ENCODE assay signal across 10 cellular contexts in genomic region chr15:75649045-75649761, GRCh38. TPM values are rescaled to one million over a fixed set of nuclear protein-coding genes. Genes with fewer than 3 reads are reported as not detected.
DNase-seq lines count a peak whose midpoint lies in the region; ATAC-seq and TF ChIP-seq lines count a peak whose summit lies in the region.
"Had no signal": no experiment of that assay in that cellular context is flagged by ENCODE, and none has a peak within 500 bp of the region (broad histone marks: within the 10 kb centered on the region; RNA-seq: fewer than 3 reads in every experiment).

No MANE protein-coding gene starts in this region.

- H3K27me3 Mint-ChIP-seq in H9 (ENCODE audit: low read depth) = peaks cover 23% of the 10 kb centered on the region
- H3K27me3 Mint-ChIP-seq in activated naive CD8-positive, alpha-beta T cell = no peaks in the 10 kb centered on the region

- ATAC-seq in right cardiac atrium = no peak
- ATAC-seq in HG03097 (IDR thresholded peaks at IDR 0.05; ENCODE audit: low FRiP score, unreplicated experiment) = no peak
- ATAC-seq in GM21515 (IDR thresholded peaks at IDR 0.05; ENCODE audit: unreplicated experiment) = no peak
- ATAC-seq: activated naive CD4-positive, alpha-beta T cell treated with anti-CD3 and anti-CD28 coated beads, Interleukin-2, amount 50 U/mL, for 72 hours had no signal

- no peak overlapping the region for H2AK5ac ChIP-seq in H9 (ENCODE audit: insufficient read length, low read length)

- H3K23me2 ChIP-seq in H9 (ENCODE audit: insufficient read length, low read depth, low read length, poor library complexity, severe bottlenecking) = peaks cover 17% of the 10 kb centered on the region

- H3K27ac Mint-ChIP-seq in H9 = peak overlapping the region in 2 of 3 experiments; percentile 88 to 94; a peak in 2 of 7 replicates
- no peak overlapping the region for H3K27ac Mint-ChIP-seq in activated naive CD8-positive, alpha-beta T cell

- H4K8ac ChIP-seq in H9 (replicated peaks; ENCODE audit: insufficient read length, low read depth, low read length) = no peak overlapping the region

- H2BK15ac ChIP-seq in H9 (ENCODE audit: low read depth, low read length) = no peak overlapping the region

- TF ChIP-seq POLR2A in sigmoid colon (IDR thresholded peaks at IDR 0.05) = no peak

- H3K18ac ChIP-seq in H9 (ENCODE audit: insufficient read length, low read depth, low read length) = no peak overlapping the region

- H3K4me1 ChIP-seq in H9 (ENCODE audit: insufficient read depth, low read length) = peaks cover 3% of the 10 kb centered on the region; the same call in 1 of the 2 replicates
- H3K4me1 ChIP-seq in right cardiac atrium (ENCODE audit: control insufficient read depth, insufficient read depth, low read length) = peaks cover 39% of the 10 kb centered on the region
- H3K4me1 ChIP-seq in sigmoid colon = peaks cover 0 to 69% (median 64%) of the 10 kb centered on the region in 4 donors

- intact Hi-C loops in right cardiac atrium (cut with DNase I) (no loop called here), sigmoid colon (cut with DNase I) (loop anchor here (5.0 kb wide), 1 partner anchor 88 kb away; no protein-coding TSS in a partner anchor)

- no peak overlapping the region for H2BK12ac ChIP-seq in H9 (ENCODE audit: insufficient read length, low read depth, low read length)

- TF ChIP-seq CTCF in H9 (conservative IDR thresholded peaks at IDR 0.05) = no peak
- no peak for TF ChIP-seq CTCF in sigmoid colon (IDR thresholded peaks at IDR 0.05)

- no peak overlapping the region for H4K5ac ChIP-seq in H9 (ENCODE audit: insufficient read length, low read depth, low read length)

- no peak overlapping the region for H4K91ac ChIP-seq in H9 (ENCODE audit: insufficient read length, low read depth, low read length)

- peak overlapping the region; percentile 86 for H3K9ac ChIP-seq in H9 (ENCODE audit: extremely low read depth, insufficient read length, low read length)

- peaks cover 9% of the 10 kb centered on the region; the same call in 1 of the 2 replicates for H3K79me2 ChIP-seq in H9 (ENCODE audit: insufficient read depth, low read length)

- H3K4me3 Mint-ChIP-seq in H9 = peak overlapping the region; percentile 93 to 97
- H3K4me3 Mint-ChIP-seq in activated naive CD8-positive, alpha-beta T cell = peak overlapping the region; percentile 64

- H3K23ac ChIP-seq in H9 (ENCODE audit: insufficient read length, low read depth, low read length) = no peak overlapping the region

- peaks cover 4% of the 10 kb centered on the region; the same call in 1 of the 2 replicates for H3K27me3 ChIP-seq in H9 (ENCODE audit: insufficient read depth, low read length)
- no peaks in the 10 kb centered on the region for H3K27me3 ChIP-seq in right cardiac atrium (ENCODE audit: control insufficient read depth, insufficient read depth)
- no peaks in the 10 kb centered on the region for H3K27me3 ChIP-seq in sigmoid colon

- H3K4me1 Mint-ChIP-seq in H9 = peaks cover 57 to 59% of the 10 kb centered on the region in 2 experiments
- H3K4me1 Mint-ChIP-seq in activated naive CD8-positive, alpha-beta T cell (ENCODE audit: low read depth) = peaks cover 27% of the 10 kb centered on the region

- H3T11ph ChIP-seq in H9 (ENCODE audit: low read length) = no peak overlapping the region

- no peaks in the 10 kb centered on the region for H3K79me1 ChIP-seq in H9 (ENCODE audit: insufficient read depth, low read depth, low read length, poor library complexity, severe bottlenecking)

- no peak overlapping the region; the same call in 1 of the 2 replicates for H3K14ac ChIP-seq in H9 (ENCODE audit: insufficient read depth, low read length)

- H2AFZ ChIP-seq in H9 (ENCODE audit: low read length) = no peak overlapping the region

- TF ChIP-seq EP300 in sigmoid colon (IDR thresholded peaks at IDR 0.05) = no peak

- H3K4me2 ChIP-seq in H9 (ENCODE audit: insufficient read depth, insufficient read length, low read length) = peak overlapping the region; percentile 86

- H3K9me3 ChIP-seq in H9 (ENCODE audit: control insufficient read depth, low read depth, low read length) (no peaks in the 10 kb centered on the region), right cardiac atrium (ENCODE audit: control insufficient read depth, low read length) (no peaks in the 10 kb centered on the region), sigmoid colon (no peaks in the 10 kb centered on the region)

- no peak overlapping the region for H2BK120ac ChIP-seq in H9 (ENCODE audit: low read depth, low read length, poor library complexity, severe bottlenecking)

- no peaks in the 10 kb centered on the region for H4K20me1 ChIP-seq in H9 (ENCODE audit: control insufficient read depth, insufficient read depth, insufficient read length)

- DNase-seq in H9 (no peak), right cardiac atrium (no peak), sigmoid colon (peak; percentile 69), mesenteric fat pad (ENCODE audit: low spot score) (no peak), NCI-H1694 treated with DMSO at 0.1 percent for 48 hours (lab: John Stamatoyannopoulos, UW) (no peak)
- DNase-seq: NCI-H69 had no signal

- peaks cover 0 to 3% (median under 1%) of the 10 kb centered on the region in 4 donors for H3K36me3 ChIP-seq in sigmoid colon

- H3K4me3 ChIP-seq in right cardiac atrium (ENCODE audit: low read length) (peak overlapping the region; percentile 67), sigmoid colon (peak overlapping the region; percentile 77 to 87 (median 78))

- no peak overlapping the region for H2BK5ac ChIP-seq in H9 (ENCODE audit: insufficient read length, low read length)

- no peaks in the 10 kb centered on the region for H3K9me3 Mint-ChIP-seq in H9
- no peaks in the 10 kb centered on the region for H3K9me3 Mint-ChIP-seq in activated naive CD8-positive, alpha-beta T cell (ENCODE audit: low read depth)
- H3K9me3 Mint-ChIP-seq: activated naive CD4-positive, alpha-beta T cell treated with anti-CD3 and anti-CD28 coated beads, Interleukin-2, amount 50 U/mL, for 72 hours had no signal

- no peak overlapping the region for H3K56ac ChIP-seq in H9 (ENCODE audit: insufficient read length, low read depth, low read length)

- peaks cover 10 to 37% (median 26%) of the 10 kb centered on the region in 3 experiments for H3K36me3 Mint-ChIP-seq in H9 (ENCODE audit: insufficient read depth in 1 of 3, low read depth in 3 of 3)
- H3K36me3 Mint-ChIP-seq in activated naive CD8-positive, alpha-beta T cell = no peaks in the 10 kb centered on the region
- H3K36me3 Mint-ChIP-seq: activated naive CD4-positive, alpha-beta T cell treated with anti-CD3 and anti-CD28 coated beads, Interleukin-2, amount 50 U/mL, for 72 hours had no signal

- H2BK20ac ChIP-seq in H9 (ENCODE audit: low read depth, low read length, poor library complexity, severe bottlenecking) = no peak overlapping the region

- H3K4ac ChIP-seq in H9 (ENCODE audit: low read depth, low read length) = no peak overlapping the region

- WGBS in H9 (ENCODE audit: extremely low coverage, insufficient read length, low lambda C conversion rate) = no CpG with 5 or more reads among the region's 19 CpGs
- 70% methylated on average over 19 of the region's 19 CpGs for WGBS in right cardiac atrium
- WGBS in sigmoid colon, 2 donors = 82 to 86% methylated on average over 19 of the region's 19 CpGs

- no peak overlapping the region for H3K27ac ChIP-seq in H9 (ENCODE audit: insufficient read length, low read depth, low read length)
- peak overlapping the region; percentile 95 for H3K27ac ChIP-seq in right cardiac atrium (ENCODE audit: low read length)
- peak overlapping the region; percentile 94 to 98 (median 97) for H3K27ac ChIP-seq in sigmoid colon

RNA-seq across cellular contexts. Expression of gene SNX33, which starts 1.5 kb away (rescaled TPM):
- 17.7 and 18.7 TPM in 2 replicates for total RNA-seq in H9 (2021)
- 10 to 100 TPM; 14.6 to 18.4 (median 17.8) TPM for total RNA-seq in right cardiac atrium
- 13.2 TPM for polyA plus RNA-seq in right cardiac atrium
- 10 to 100 TPM; 20.1 to 32.7 (median 25.8) TPM for total RNA-seq in sigmoid colon
- 10 to 100 TPM in 2 of 3 donors, 1 to 10 TPM in 1; 9.0 to 20.9 (median 12.7) TPM for polyA plus RNA-seq in sigmoid colon
- 25.1 TPM for total RNA-seq in mesenteric fat pad

RNA-seq across cellular contexts. Expression of gene IMP3, which starts 9.2 kb away (rescaled TPM):
- 97.9 and 106 TPM in 2 replicates for total RNA-seq in H9 (2021)
- total RNA-seq in right cardiac atrium = 10 to 100 TPM; 39.4 to 49.3 (median 46.8) TPM
- 48.1 TPM for polyA plus RNA-seq in right cardiac atrium
- 100 to 1,000 TPM in 1 of 4 donors, 10 to 100 TPM in 3; 55.4 to 117 (median 84.3) TPM for total RNA-seq in sigmoid colon
- 10 to 100 TPM; 58.3 to 94.1 (median 62.0) TPM for polyA plus RNA-seq in sigmoid colon
- 67.5 TPM for total RNA-seq in mesenteric fat pad

RNA-seq across cellular contexts. Expression of gene SNUPN, which starts 23.7 kb away (rescaled TPM):
- total RNA-seq in H9 (2021) = 29.8 and 32.7 TPM in 2 replicates
- 10 to 100 TPM; 15.3 to 19.8 (median 18.4) TPM for total RNA-seq in right cardiac atrium
- 17.9 TPM for polyA plus RNA-seq in right cardiac atrium
- total RNA-seq in sigmoid colon = 10 to 100 TPM; 15.3 to 28.6 (median 21.9) TPM
- polyA plus RNA-seq in sigmoid colon = 10 to 100 TPM; 20.4 to 25.0 (median 20.8) TPM
- 22.0 TPM for total RNA-seq in mesenteric fat pad
